8 cellular contexts compared by ENCODE assay signal in the genomic region with DNA sequence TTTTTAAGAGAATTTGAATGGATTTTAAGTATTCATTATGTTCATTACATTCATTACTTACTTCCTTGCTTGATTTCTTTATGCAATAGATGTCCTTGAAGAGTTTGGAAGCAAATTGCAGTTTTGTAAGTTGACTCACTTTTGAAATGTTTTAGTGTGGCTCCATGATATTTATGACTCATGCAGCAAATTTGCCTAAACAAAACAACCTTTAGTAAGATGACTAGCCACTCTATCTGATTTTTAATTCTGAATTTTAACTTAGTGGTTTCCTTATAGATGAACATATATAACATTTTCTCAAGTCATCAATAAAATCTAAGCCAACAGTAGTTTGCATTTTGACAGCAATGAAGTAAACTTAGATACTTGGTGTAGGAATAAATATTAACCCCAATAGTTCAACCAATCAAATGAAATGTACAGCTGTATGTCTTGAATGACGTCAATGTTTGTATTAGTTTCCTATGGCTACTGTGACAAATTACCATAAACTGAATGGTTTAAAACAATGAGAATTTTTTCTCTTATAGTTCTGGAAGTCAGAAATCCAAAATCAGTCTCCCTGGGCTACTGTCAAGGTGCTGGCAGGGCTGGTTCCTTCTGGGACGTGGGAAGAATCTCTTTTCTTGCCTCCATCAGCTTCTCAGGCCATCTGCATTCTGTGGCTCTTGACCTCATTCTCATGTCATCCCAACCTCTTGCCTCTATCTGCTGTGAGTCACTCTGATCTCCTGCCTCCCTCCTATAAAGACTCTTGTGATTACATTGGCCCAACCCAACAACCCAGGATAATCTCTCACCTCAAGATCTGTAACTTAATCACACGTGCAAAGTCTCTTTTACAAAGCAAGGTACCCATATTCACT.
A peak's percentile ranks its signal among the peaks of the same experiment; 100 is the strongest.
DNase-seq lines count a peak whose midpoint lies in the region; ATAC-seq and TF ChIP-seq lines count a peak whose summit lies in the region.

No MANE protein-coding gene starts in this region.

- H3K79me2 ChIP-seq in smooth muscle cell (ENCODE audit: low read depth) = no peaks in the 10 kb centered on the region

- H3K9ac ChIP-seq in smooth muscle cell (ENCODE audit: low read depth) = peak overlapping the region; percentile 90

- no peaks in the 10 kb centered on the region for H3F3A ChIP-seq in smooth muscle cell (ENCODE audit: low read depth)

- H3K4me3 ChIP-seq in smooth muscle cell = no peak overlapping the region

- H3K27me3 ChIP-seq in smooth muscle cell (ENCODE audit: low read depth) = no peaks in the 10 kb centered on the region

- H3K36me3 ChIP-seq in smooth muscle cell (ENCODE audit: low read depth) = no peaks in the 10 kb centered on the region

- no peak overlapping the region for H2AFZ ChIP-seq in smooth muscle cell (ENCODE audit: low read depth)

- no peak for TF ChIP-seq CTCF in smooth muscle cell (IDR thresholded peaks at IDR 0.05; ENCODE audit: borderline replicate concordance, insufficient read depth, poor library complexity, severe bottlenecking)

- ATAC-seq in SK-N-SH treated with all-trans-retinoic acid at 6 μM for 48 hours (peak; percentile 84), HG03159 (IDR thresholded peaks at IDR 0.05; ENCODE audit: unreplicated experiment) (no peak)

- peaks cover 33% of the 10 kb centered on the region for H3K4me1 ChIP-seq in smooth muscle cell (ENCODE audit: low read depth)

- peak overlapping the region; percentile 69 for H3K4me2 ChIP-seq in smooth muscle cell

- no peaks in the 10 kb centered on the region for H4K20me1 ChIP-seq in smooth muscle cell (ENCODE audit: low read depth)

- DNase-seq in HCEC 1CT = peak; percentile 97
- DNase-seq in fibroblast of the conjunctiva (ENCODE audit: low read depth) = peak; percentile 93
- no peak for DNase-seq in smooth muscle cell (lab: John Stamatoyannopoulos, UW; ENCODE audit: unreplicated experiment)
- DNase-seq in iPS-NIHi11 (ENCODE audit: low spot score) = no peak
- DNase-seq in NCI-H1105 treated with DMSO at 0.1 percent for 48 hours (lab: John Stamatoyannopoulos, UW) = no peak
- DNase-seq in NCI-H345 treated with DMSO at 0.1 percent for 48 hours (lab: John Stamatoyannopoulos, UW; ENCODE audit: unreplicated experiment) = no peak

- H3K9me3 ChIP-seq in smooth muscle cell (replicated peaks; ENCODE audit: low read depth) = no peaks in the 10 kb centered on the region

- H3K27ac ChIP-seq in smooth muscle cell (ENCODE audit: low read depth) = peak overlapping the region; percentile 99

- WGBS in smooth muscle cell (ENCODE audit: low lambda C conversion rate) = 27% methylated on average over 3 of the region's 3 CpGs

TF ChIP-seq in SK-N-SH treated with all-trans-retinoic acid at 6 μM for 48 hours, 23 proteins besides CTCF, POLR2A, EP300 and RAD21:
- TF ChIP-seq ZC3H10 (CRISPR knock-in tag; IDR thresholded peaks at IDR 0.05) = peak; percentile 89
- TF ChIP-seq ISL1 (CRISPR knock-in tag; IDR thresholded peaks at IDR 0.05) = peak; percentile 71
- TF ChIP-seq ARNTL (CRISPR knock-in tag; IDR thresholded peaks at IDR 0.05; ENCODE audit: borderline replicate concordance, low read depth) = no peak
- TF ChIP-seq, protein P1, sequence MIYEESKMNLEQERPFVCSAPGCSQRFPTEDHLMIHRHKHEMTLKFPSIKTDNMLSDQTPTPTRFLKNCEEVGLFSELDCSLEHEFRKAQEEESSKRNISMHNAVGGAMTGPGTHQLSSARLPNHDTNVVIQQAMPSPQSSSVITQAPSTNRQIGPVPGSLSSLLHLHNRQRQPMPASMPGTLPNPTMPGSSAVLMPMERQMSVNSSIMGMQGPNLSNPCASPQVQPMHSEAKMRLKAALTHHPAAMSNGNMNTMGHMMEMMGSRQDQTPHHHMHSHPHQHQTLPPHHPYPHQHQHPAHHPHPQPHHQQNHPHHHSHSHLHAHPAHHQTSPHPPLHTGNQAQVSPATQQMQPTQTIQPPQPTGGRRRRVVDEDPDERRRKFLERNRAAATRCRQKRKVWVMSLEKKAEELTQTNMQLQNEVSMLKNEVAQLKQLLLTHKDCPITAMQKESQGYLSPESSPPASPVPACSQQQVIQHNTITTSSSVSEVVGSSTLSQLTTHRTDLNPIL (CRISPR knock-in tag; IDR thresholded peaks at IDR 0.05; ENCODE audit: low read depth) = 0 out of 2 replicates have a peak, but pooled peaks have one; percentile 36

Comparison
In these comparisons a context has a peak if more than half of its experiments do, and no peak if none do; other contexts are left out.
1. DNase-seq: peak in HCEC 1CT (single experiment) and fibroblast of the conjunctiva (single experiment); none in smooth muscle cell (single experiment), iPS-NIHi11 (single experiment), NCI-H1105 treated with DMSO at 0.1 percent for 48 hours (single experiment) and NCI-H345 treated with DMSO at 0.1 percent for 48 hours (single experiment).